Comparison of ENCODE assay signal across 1 cellular context in genomic region chr6:108071736-108072276, GRCh38.
TF ChIP-seq lines count a peak whose summit lies in the region.

No MANE protein-coding gene starts in this region.

TF ChIP-seq in H1, 55 proteins besides CTCF, POLR2A, EP300 and RAD21 (continued from another document):
- TF ChIP-seq SP1 (IDR thresholded peaks at IDR 0.05; ENCODE audit: low read depth, low read length) (peak; percentile 41; the same call in 1 of the 2 replicates), TAF7 (optimal IDR thresholded peaks at IDR 0.05; ENCODE audit: borderline replicate concordance, low read depth, low read length) (peak; percentile 58)
